ENCODE assay signal across 18 cellular contexts in the genomic region with DNA sequence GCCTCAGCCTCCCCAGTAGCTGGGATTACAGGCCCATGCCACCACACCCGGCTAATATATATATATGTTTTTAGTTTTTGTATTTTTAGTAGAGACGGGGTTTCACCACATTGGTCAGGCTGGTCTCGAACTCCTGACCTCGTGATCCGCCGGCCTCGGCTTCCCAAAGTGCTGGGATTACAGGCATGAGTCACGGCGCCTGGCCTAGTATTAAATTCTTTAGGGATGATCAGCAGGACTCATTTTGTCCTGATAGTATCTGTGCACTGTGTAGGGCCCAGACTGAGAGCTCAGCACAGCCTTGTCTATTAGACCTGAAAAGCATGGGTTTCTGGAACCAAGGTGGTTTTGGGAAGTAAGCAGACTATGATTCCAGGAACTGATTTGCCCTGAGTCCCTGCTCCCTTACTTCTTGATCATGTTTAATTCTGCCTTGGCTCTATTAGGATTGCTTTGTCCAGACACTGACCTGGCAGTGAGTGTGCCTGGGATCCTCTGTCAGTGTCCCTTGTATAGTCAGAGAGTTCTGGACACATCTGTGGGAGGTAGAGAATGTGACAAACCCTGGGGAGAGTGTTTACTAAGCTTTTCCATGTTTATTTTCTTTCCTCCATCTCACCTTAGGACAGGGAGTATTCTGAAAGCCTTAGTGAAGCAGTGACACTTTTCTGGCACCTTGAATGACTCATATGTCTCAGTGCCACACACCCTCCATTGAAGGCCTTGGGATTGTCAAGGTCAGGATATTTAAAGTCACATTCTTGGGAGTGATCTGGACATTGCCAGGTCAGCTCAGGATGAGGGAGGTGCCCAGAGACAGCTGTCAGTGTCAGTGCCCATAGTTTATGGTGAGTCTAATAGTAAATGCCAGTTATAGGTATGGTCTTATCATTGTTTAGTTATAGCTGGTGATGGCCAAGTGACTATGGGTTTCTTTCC. TPM values are rescaled to one million over a fixed set of nuclear protein-coding genes. Genes with fewer than 3 reads are reported as not detected.
DNase-seq lines count a peak whose midpoint lies in the region; ATAC-seq, FAIRE-seq and TF ChIP-seq lines count a peak whose summit lies in the region.
"Had no signal": no experiment of that assay in that cellular context is flagged by ENCODE, and none has a peak within 500 bp of the region (broad histone marks: within the 10 kb centered on the region; RNA-seq: fewer than 3 reads in every experiment).

No MANE protein-coding gene starts in this region.

- peaks cover 10% of the 10 kb centered on the region for H3K27me3 Mint-ChIP-seq in activated CD4-positive, alpha-beta T cell treated with anti-CD3 and anti-CD28 coated beads, Interleukin-2, amount 10 ng/mL, durations not matched to agents 7 days and 5 days

- H3K27ac ChIP-seq in K562 (ENCODE audit: extremely low read depth, low read depth, low read length) (no peak overlapping the region), right atrium auricular region (peak overlapping the region; percentile 31 to 77)

- in situ Hi-C loops in K562 (cut with MboI) = no loop called here
- in situ Hi-C loops in ACHN (cut with HindIII; ENCODE audit: low pct_ligation_motif_present, low pct_unique_long_range_greater_than_20kb, low sequenced_read_pairs) = no loop called here

- POLR2A ChIA-PET in K562 (lab: Yijun Ruan, JAX) = interaction anchor here (0.9 to 1.1 kb wide), 3 partner anchors 13 to 22 kb away, joined by 3 to 6 read pairs (median 4); no protein-coding TSS in a partner anchor
- POLR2A ChIA-PET in activated CD4-positive, alpha-beta T cell treated with anti-CD3 and anti-CD28 coated beads, Interleukin-2, amount 10 ng/mL, durations not matched to agents 7 days and 5 days (lab: Charles Lee) = no interaction called here

- TF ChIP-seq CTCF in K562 (IDR thresholded peaks at IDR 0.05 in 2 of 3, conservative IDR thresholded peaks at IDR 0.05 in 1 of 3; ENCODE audit: insufficient read depth in 2 of 3, low read depth in 1 of 3, low read length in 3 of 3) (no peak), right atrium auricular region (IDR thresholded peaks at IDR 0.05) (no peak)

- H3K9ac ChIP-seq in K562 (ENCODE audit: insufficient read depth in 1 of 2, low read depth in 2 of 2, low read length in 2 of 2) = no peak overlapping the region

- H3K27me3 ChIP-seq in K562 (ENCODE audit: control insufficient read depth in 2 of 2, insufficient read depth in 2 of 2, low read length in 2 of 2) (no peaks in the 10 kb centered on the region), right atrium auricular region (no peaks in the 10 kb centered on the region)

- no peaks in the 10 kb centered on the region for H3K4me1 Mint-ChIP-seq in activated CD4-positive, alpha-beta T cell treated with anti-CD3 and anti-CD28 coated beads, Interleukin-2, amount 10 ng/mL, durations not matched to agents 7 days and 5 days

- H3K4me1 ChIP-seq in K562 (replicated peaks in 1 of 2; ENCODE audit: control insufficient read depth in 2 of 2, insufficient read depth in 2 of 2, low read length in 2 of 2) = no peaks in the 10 kb centered on the region; a peak in 1 of 5 replicates
- peaks cover 0 to 2% of the 10 kb centered on the region in 2 donors for H3K4me1 ChIP-seq in right atrium auricular region

- no peak for TF ChIP-seq EP300 in K562 (IDR thresholded peaks at IDR 0.05; ENCODE audit: low read length)

- CTCF ChIA-PET in K562 (lab: Yijun Ruan, JAX; ENCODE audit: low intra/inter-chr PET ratio) = interaction anchor here (1.0 kb wide), 1 partner anchor 50 kb away, joined by 3 read pairs; no protein-coding TSS in a partner anchor
- CTCF ChIA-PET in activated CD4-positive, alpha-beta T cell treated with anti-CD3 and anti-CD28 coated beads, Interleukin-2, amount 10 ng/mL, durations not matched to agents 7 days and 5 days (lab: Charles Lee) = interaction anchor here (1.1 to 2.2 kb wide), 4 partner anchors 12 to 98 kb away, joined by 3 to 6 read pairs (median 4); a partner anchor contains a TSS

- H3K4me3 ChIP-seq in K562 (no peak overlapping the region), right atrium auricular region (no peak overlapping the region)
- H3K4me3 ChIP-seq: GM12878 had no signal

- no peak overlapping the region for H3K27ac Mint-ChIP-seq in activated CD4-positive, alpha-beta T cell treated with anti-CD3 and anti-CD28 coated beads, Interleukin-2, amount 10 ng/mL, durations not matched to agents 7 days and 5 days
- H3K27ac Mint-ChIP-seq: T-helper 2 cell treated with Interferon-gamma antibody and Interleukin-4, amounts not matched to agents 5 μg/mL and 100 μg/mL, for 36 hours had no signal

- no peak for FAIRE-seq in K562 (lab: Jason Lieb, UNC)
- FAIRE-seq: GM12878 had no signal

- no peaks in the 10 kb centered on the region for H3K79me2 ChIP-seq in K562 (ENCODE audit: control insufficient read depth, insufficient read depth, low read length)

- H3K9me1 ChIP-seq in K562 (ENCODE audit: control insufficient read depth, insufficient read depth, low read length) = no peaks in the 10 kb centered on the region

- no peak overlapping the region for H3K4me3 Mint-ChIP-seq in activated CD4-positive, alpha-beta T cell treated with anti-CD3 and anti-CD28 coated beads, Interleukin-2, amount 10 ng/mL, durations not matched to agents 7 days and 5 days
- H3K4me3 Mint-ChIP-seq: T-helper 2 cell treated with Interferon-gamma antibody and Interleukin-4, amounts not matched to agents 5 μg/mL and 100 μg/mL, for 36 hours had no signal

- H4K20me1 ChIP-seq in K562 (replicated peaks; ENCODE audit: control insufficient read depth, insufficient read depth, low read length) = no peaks in the 10 kb centered on the region

- no peak for TF ChIP-seq POLR2A in K562 (conservative IDR thresholded peaks at IDR 0.05)

- H3K9me3 Mint-ChIP-seq in activated CD4-positive, alpha-beta T cell treated with anti-CD3 and anti-CD28 coated beads, Interleukin-2, amount 10 ng/mL, durations not matched to agents 7 days and 5 days = peaks cover 4% of the 10 kb centered on the region
- H3K9me3 Mint-ChIP-seq: T-helper 2 cell treated with Interferon-gamma antibody and Interleukin-4, amounts not matched to agents 5 μg/mL and 100 μg/mL, for 36 hours had no signal

- 39% methylated on average over 8 of the region's 9 CpGs for WGBS in K562 (ENCODE audit: insufficient coverage, low coverage, missing lambda C conversion rate)

- TF ChIP-seq RAD21 in K562 (CRISPR knock-in tag; conservative IDR thresholded peaks at IDR 0.05 in 1 of 2, IDR thresholded peaks at IDR 0.05 in 1 of 2) = no peak

- ATAC-seq in K562 = no peak; the same call in 2 of the 3 replicates
- ATAC-seq: GM12878 had no signal

- DNase-seq in LoVo (ENCODE audit: low spot score) (peak; percentile 55), K562 (ENCODE audit: extremely low read depth in 1 of 4, low spot score in 3 of 4) (no peak), right atrium auricular region (ENCODE audit: low spot score) (no peak), stromal cell of bone marrow (ENCODE audit: low read depth) (peak; percentile 31), ACHN (no peak), OCI-M1 (lab: John Stamatoyannopoulos, UW) (no peak)
- DNase-seq in activated CD4-positive, alpha-beta T cell treated with anti-CD3 and anti-CD28 coated beads, Interleukin-2, amount 10 ng/mL, durations not matched to agents 7 days and 5 days = no peak
- DNase-seq: activated CD4-positive, alpha-beta T cell treated with anti-CD3 and anti-CD28 coated beads, Interleukin-2, amount 50 U/mL, for 1 hour; aorta; C1 segment of cervical spinal cord; DMS79 treated with DMSO at 0.1 percent for 48 hours; foreskin melanocyte; Kasumi-1; NCI-H187; NCI-H526; RPMI8226 had no signal

- H2AFZ ChIP-seq in K562 (ENCODE audit: low read depth, low read length) = no peak overlapping the region

- no TSS peak for BruUV-seq in K562 (replicated peaks; lab: Mats Ljungman, UMichigan)

- H3K36me3 Mint-ChIP-seq in activated CD4-positive, alpha-beta T cell treated with anti-CD3 and anti-CD28 coated beads, Interleukin-2, amount 10 ng/mL, durations not matched to agents 7 days and 5 days (ENCODE audit: low read depth) = peaks cover 4% of the 10 kb centered on the region

- no peak overlapping the region for H3K4me2 ChIP-seq in K562 (ENCODE audit: insufficient read depth, low read length)

- no peaks in the 10 kb centered on the region for H3K9me3 ChIP-seq in K562 (replicated peaks; ENCODE audit: control insufficient read depth, insufficient read depth, low read depth, low read length)
- H3K9me3 ChIP-seq in right atrium auricular region = peaks cover 0 to 6% of the 10 kb centered on the region in 2 donors

- intact Hi-C loops in K562 (cut with micrococcal nuclease) = no loop called here

- no peaks in the 10 kb centered on the region for H3K36me3 ChIP-seq in K562 (ENCODE audit: control insufficient read depth, insufficient read depth, low read length)
- no peaks in the 10 kb centered on the region for H3K36me3 ChIP-seq in right atrium auricular region

TF ChIP-seq in K562, 482 proteins besides CTCF, POLR2A, EP300 and RAD21:
- peak; percentile 70; the same call in 1 of the 2 replicates for TF ChIP-seq ADNP (tag; IDR thresholded peaks at IDR 0.05)
- peak; percentile 43; the same call in 1 of the 2 replicates for TF ChIP-seq FOSL1 (tag; conservative IDR thresholded peaks at IDR 0.05)
- no peak for TF ChIP-seq ERF (CRISPR knock-in tag; IDR thresholded peaks at IDR 0.05)

RNA-seq across cellular contexts. Expression of a gene that starts 34.8 kb away (rescaled TPM):
- 89.2 and 157 TPM in 2 replicates for total RNA-seq in K562 (2011; cell fraction: chromatin; rRNA removed; ENCODE audit: low replicate concordance)
- 72.6 and 88.1 TPM in 2 replicates for total RNA-seq in K562 (2011; cell fraction: nucleolus; rRNA removed)
- total RNA-seq in K562 (2011; cell fraction: nucleoplasm; rRNA removed) = 93.3 and 110 TPM in 2 replicates
- 42.0 and 60.5 TPM in 2 replicates for total RNA-seq in K562 (2014; rRNA removed)
- 46.6 and 47.7 TPM in 2 replicates for total RNA-seq in K562 (2014; rRNA removed; fragmentation: Illumina TruSeq; extraction: Trizol)
- 39.8 and 40.2 TPM in 2 replicates for total RNA-seq in K562 (2015; rRNA removed; fragmentation: Illumina TruSeq; extraction: Trizol)
- 93.7 and 108 TPM in 2 replicates for total RNA-seq in K562 (2021)
- polyA plus RNA-seq in K562 (2011; rRNA removed) = 87.2 and 94.7 TPM in 2 replicates
- polyA plus RNA-seq in K562 (2011; cell fraction: cytosol; rRNA removed) = 115 and 117 TPM in 2 replicates
- 128 and 133 TPM in 2 replicates for polyA plus RNA-seq in K562 (2011; cell fraction: nucleus; rRNA removed)
- 83.4 and 116 TPM in 2 replicates for polyA plus RNA-seq in K562 (2012)
- polyA plus RNA-seq in K562 (2014; fragmentation: Illumina TruSeq; extraction: Trizol) = 86.4 and 89.3 TPM in 2 replicates
- polyA plus RNA-seq in K562 (2014; fragmentation: Nextera tagmentation; extraction: Ambion mirVana) = 10 to 100 TPM; 20.4 to 24.1 TPM
- 62.5 and 64.5 TPM in 2 replicates for polyA plus RNA-seq in K562 (2014; rRNA removed)
- polyA minus RNA-seq in K562 (2011; rRNA and poly(A)+ RNA removed) = 102 and 145 TPM in 2 replicates
- polyA minus RNA-seq in K562 (2011; cell fraction: cytosol; rRNA and poly(A)+ RNA removed) = 85.8 and 88.5 TPM in 2 replicates
- polyA minus RNA-seq in K562 (2011; cell fraction: nucleus; rRNA and poly(A)+ RNA removed) = 40.9 and 69.2 TPM in 2 replicates
- 100 to 1,000 TPM in 1 of 2 donors, 10 to 100 TPM in 1; 67.6 to 105 TPM for total RNA-seq in right atrium auricular region
- total RNA-seq in activated CD4-positive, alpha-beta T cell treated with anti-CD3 and anti-CD28 coated beads, Interleukin-2, amount 10 ng/mL, durations not matched to agents 7 days and 5 days = 100 to 1,000 TPM; 144 to 156 TPM

Comparison
In these comparisons a context has a peak if more than half of its experiments do, and no peak if none do; other contexts are left out.
1. DNase-seq: peak in LoVo (single experiment) and stromal cell of bone marrow (single experiment); none in K562 (0 of 4), right atrium auricular region (single experiment), activated CD4-positive, alpha-beta T cell treated with anti-CD3 and anti-CD28 coated beads, Interleukin-2, amount 10 ng/mL, durations not matched to agents 7 days and 5 days (single experiment), ACHN (single experiment) and OCI-M1 (single experiment).